Comparison of ENCODE assay signal across 9 cellular contexts in the genomic region with DNA sequence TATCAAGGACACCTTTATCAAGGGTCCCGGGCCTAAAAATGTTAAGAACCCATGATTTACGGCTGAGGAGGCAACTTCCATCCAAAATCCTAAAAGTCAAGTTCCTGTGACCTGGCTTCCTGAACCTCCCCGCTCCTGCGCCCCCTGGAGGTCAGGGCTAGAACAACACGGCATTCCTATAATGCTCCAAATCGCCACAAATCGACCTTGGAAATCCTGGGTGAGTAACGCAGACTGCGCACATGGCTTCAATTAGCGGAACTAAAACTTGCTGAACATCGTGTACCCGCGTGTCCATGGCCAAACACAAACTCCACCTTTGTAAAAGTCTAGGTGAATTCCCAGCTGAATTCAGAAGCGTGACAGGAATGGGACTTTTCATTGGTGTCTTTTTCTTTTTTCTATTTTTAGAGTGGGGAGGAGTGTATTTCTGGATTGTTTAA. TPM values are rescaled to one million over a fixed set of nuclear protein-coding genes. Genes with fewer than 3 reads are reported as not detected.
DNase-seq lines count a peak whose midpoint lies in the region; ATAC-seq, FAIRE-seq and TF ChIP-seq lines count a peak whose summit lies in the region.
"Had no signal": no experiment of that assay in that cellular context is flagged by ENCODE, and none has a peak within 500 bp of the region (broad histone marks: within the 10 kb centered on the region; RNA-seq: fewer than 3 reads in every experiment).

No MANE protein-coding gene starts in this region.

- H3K4me3 Mint-ChIP-seq in brain, result peak overlapping the region in 1 of 5 experiments; percentile 41
- H3K4me3 Mint-ChIP-seq in activated T-helper 17 cell treated with anti-CD3 and anti-CD28 coated beads, Interleukin-2, amount 50 U/mL, for 72 hours, result no peak overlapping the region

- H3K4me1 Mint-ChIP-seq in brain, result no peaks in the 10 kb centered on the region
- H3K4me1 Mint-ChIP-seq in activated T-helper 17 cell treated with anti-CD3 and anti-CD28 coated beads, Interleukin-2, amount 50 U/mL, for 72 hours, result no peaks in the 10 kb centered on the region

- H3K9me3 ChIP-seq in kidney (ENCODE audit: control insufficient read depth in 1 of 2, low read length in 2 of 2), result no peaks in the 10 kb centered on the region

- intact Hi-C loops in kidney (cut with DNase I), result no loop called here

- H3K4me1 ChIP-seq in kidney (ENCODE audit: control insufficient read depth in 1 of 2, insufficient read depth in 1 of 2, low read depth in 1 of 2, low read length in 2 of 2), result no peaks in the 10 kb centered on the region

- no peak for FAIRE-seq in kidney (lab: Jason Lieb, UNC)

- H3K36me3 ChIP-seq in kidney (ENCODE audit: control insufficient read depth in 1 of 2, insufficient read depth in 2 of 2, low read length in 2 of 2), result no peaks in the 10 kb centered on the region

- peak overlapping the region in 1 of 5 experiments; percentile 28 for H3K27ac Mint-ChIP-seq in brain
- H3K27ac Mint-ChIP-seq in activated T-helper 17 cell treated with anti-CD3 and anti-CD28 coated beads, Interleukin-2, amount 50 U/mL, for 72 hours, result no peak overlapping the region

- H3K9ac ChIP-seq in kidney (ENCODE audit: low read length in 2 of 2), result no peak overlapping the region

- H3K27me3 Mint-ChIP-seq in brain, result peaks cover 19% of the 10 kb centered on the region
- peaks cover 10% of the 10 kb centered on the region for H3K27me3 Mint-ChIP-seq in activated T-helper 17 cell treated with anti-CD3 and anti-CD28 coated beads, Interleukin-2, amount 50 U/mL, for 72 hours

- TF ChIP-seq CTCF in brain (conservative IDR thresholded peaks at IDR 0.05), result peak; percentile 67 to 84
- peak; percentile 85 for TF ChIP-seq CTCF in kidney (IDR thresholded peaks at IDR 0.05; ENCODE audit: borderline replicate concordance, extremely low read depth, insufficient read depth)

- peaks cover 0 to 4% (median 0%) of the 10 kb centered on the region in 5 experiments for H3K9me3 Mint-ChIP-seq in brain
- H3K9me3 Mint-ChIP-seq in activated T-helper 17 cell treated with anti-CD3 and anti-CD28 coated beads, Interleukin-2, amount 50 U/mL, for 72 hours, result no peaks in the 10 kb centered on the region

- peak; percentile 67 for DNase-seq in GM04503 (ENCODE audit: low read depth)
- peak; percentile 65 for DNase-seq in MV-4-11 (lab: John Stamatoyannopoulos, UW)
- peak; percentile 66 for DNase-seq in T-helper 9 cell
- DNase-seq in kidney, result peak; percentile 81
- peak; percentile 71 to 74 for DNase-seq in stimulated activated CD4-positive, alpha-beta T cell treated with anti-CD3 and anti-CD28 coated beads, Interleukin-2, amount 100 ng/mL, for 24 hours
- no peak for DNase-seq in GF-D8 (lab: John Stamatoyannopoulos, UW)

- H3K27ac ChIP-seq in kidney (ENCODE audit: low read depth in 2 of 2, low read length in 2 of 2), result no peak overlapping the region
- H3K27ac ChIP-seq: epithelial cell of prostate had no signal

- ATAC-seq in activated T-helper 17 cell treated with anti-CD3 and anti-CD28 coated beads, Interleukin-2, amount 50 U/mL, for 72 hours (replicated peaks), result no peak

- H3K4me3 ChIP-seq in kidney (ENCODE audit: low read length in 2 of 2), result peak overlapping the region in 1 of 2 donors; percentile 35

- no peaks in the 10 kb centered on the region for H3K36me3 Mint-ChIP-seq in brain
- no peaks in the 10 kb centered on the region for H3K36me3 Mint-ChIP-seq in activated T-helper 17 cell treated with anti-CD3 and anti-CD28 coated beads, Interleukin-2, amount 50 U/mL, for 72 hours (ENCODE audit: low read depth)

RNA-seq across cellular contexts. Expression of gene C5AR1, which starts 4.3 kb away (rescaled TPM):
- polyA plus RNA-seq in brain (ENCODE audit: insufficient read depth, low read depth, low replicate concordance), result 3.2 TPM
- 26.6 TPM for total RNA-seq in kidney
- 6.5 TPM for polyA plus RNA-seq in kidney (ENCODE audit: insufficient read depth, low read depth, low replicate concordance)
- total RNA-seq in activated T-helper 17 cell treated with anti-CD3 and anti-CD28 coated beads, Interleukin-2, amount 50 U/mL, for 72 hours, result 1 to 10 TPM in 1 of 2 donors, under 1 TPM in 1; 0.85 to 2.4 TPM

RNA-seq across cellular contexts. Expression of gene C5AR2, which starts 26.6 kb away (rescaled TPM):
- 0.12 TPM for polyA plus RNA-seq in brain (ENCODE audit: insufficient read depth, low read depth, low replicate concordance)
- 2.5 TPM for total RNA-seq in kidney
- 3.0 TPM for polyA plus RNA-seq in kidney (ENCODE audit: insufficient read depth, low read depth, low replicate concordance)
- total RNA-seq in activated T-helper 17 cell treated with anti-CD3 and anti-CD28 coated beads, Interleukin-2, amount 50 U/mL, for 72 hours, result under 1 TPM; 0.13 to 0.19 TPM

RNA-seq across cellular contexts. Expression of gene INAFM1, which starts 30.6 kb away (rescaled TPM):
- polyA plus RNA-seq in brain (ENCODE audit: insufficient read depth, low read depth, low replicate concordance) (14.4 TPM), kidney (ENCODE audit: insufficient read depth, low read depth, low replicate concordance) (17.0 TPM)
- 28.4 TPM for total RNA-seq in kidney
- 10 to 100 TPM; 12.9 to 21.6 TPM for total RNA-seq in activated T-helper 17 cell treated with anti-CD3 and anti-CD28 coated beads, Interleukin-2, amount 50 U/mL, for 72 hours

RNA-seq across cellular contexts. Expression of gene DHX34, which starts 43.8 kb away (rescaled TPM):
- polyA plus RNA-seq in brain (ENCODE audit: insufficient read depth, low read depth, low replicate concordance), result 10.0 TPM
- total RNA-seq in kidney, result 13.6 TPM
- 7.2 TPM for polyA plus RNA-seq in kidney (ENCODE audit: insufficient read depth, low read depth, low replicate concordance)
- 10 to 100 TPM; 16.2 to 19.4 TPM for total RNA-seq in activated T-helper 17 cell treated with anti-CD3 and anti-CD28 coated beads, Interleukin-2, amount 50 U/mL, for 72 hours

RNA-seq across cellular contexts. Expression of gene CCDC9, which starts 49.0 kb away (rescaled TPM):
- polyA plus RNA-seq in brain (ENCODE audit: insufficient read depth, low read depth, low replicate concordance), result 19.3 TPM
- total RNA-seq in kidney, result 49.0 TPM
- polyA plus RNA-seq in kidney (ENCODE audit: insufficient read depth, low read depth, low replicate concordance), result 14.0 TPM
- 10 to 100 TPM; 38.9 to 44.6 TPM for total RNA-seq in activated T-helper 17 cell treated with anti-CD3 and anti-CD28 coated beads, Interleukin-2, amount 50 U/mL, for 72 hours
